ENCODE assay signal across 8 cellular contexts in the genomic region with DNA sequence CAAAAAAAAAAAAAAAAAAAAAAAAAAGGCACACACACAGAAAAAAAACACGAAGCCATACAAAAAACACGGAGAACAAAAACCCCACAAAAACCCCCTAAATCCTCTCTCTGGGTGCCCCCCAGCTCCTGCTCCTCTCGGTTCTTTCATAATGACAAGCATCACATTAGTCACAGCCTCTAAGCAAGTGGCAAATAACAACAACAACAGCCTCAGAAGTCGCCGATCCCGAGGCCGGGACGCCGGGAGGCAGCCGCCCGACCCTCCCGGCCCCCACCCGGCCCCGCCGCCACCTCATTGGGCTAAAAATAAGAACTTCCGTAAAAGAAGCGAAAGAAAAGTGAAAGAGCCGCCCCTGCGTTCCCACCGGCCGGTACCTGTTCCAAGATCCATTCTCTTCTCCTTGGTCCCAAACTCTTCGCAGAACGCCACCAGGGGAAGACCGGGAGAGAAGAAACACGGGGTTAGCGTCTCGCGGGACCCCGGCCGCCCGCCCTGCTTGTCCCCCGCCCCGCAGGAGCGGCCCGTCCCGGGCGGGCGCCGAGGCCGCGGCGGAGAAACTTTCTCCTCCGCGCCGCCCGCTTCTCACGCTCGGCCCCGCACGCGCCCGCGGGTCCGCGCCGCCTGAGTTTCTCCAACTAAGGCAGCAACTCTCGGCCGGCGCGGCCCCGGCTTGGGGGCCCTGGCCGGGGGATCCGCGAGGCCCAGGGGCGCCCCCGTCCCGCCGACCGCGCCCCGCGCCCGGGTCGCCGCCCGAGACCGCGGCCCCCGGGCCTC.
DNase-seq lines count a peak whose midpoint lies in the region; ATAC-seq and TF ChIP-seq lines count a peak whose summit lies in the region.

No MANE protein-coding gene starts in this region.

- H3K4me1 Mint-ChIP-seq in T-helper 1 cell treated with Interleukin-12 subunit alpha and Interleukin-12 subunit beta and Interleukin-4 antibody, amounts not matched to agents 30 μg/mL and 1 μg/mL, for 36 hours (ENCODE audit: low read depth) = peaks cover 12% of the 10 kb centered on the region

- peak in 2 of 3 experiments; percentile 64 for DNase-seq in NCI-H1417 (lab: John Stamatoyannopoulos, UW)
- DNase-seq in NCI-H1417 treated with DMSO at 0.1 percent for 48 hours (lab: John Stamatoyannopoulos, UW) = no peak
- peak in 3 of 4 donors; percentile 48 to 57 (median 55) for DNase-seq in body of pancreas
- DNase-seq in stimulated activated CD8-positive, alpha-beta memory T cell treated with anti-CD3 and anti-CD28 coated beads, Interleukin-7, amount 100 ng/mL, for 24 hours (ENCODE audit: low read depth) = peak; percentile 12

- H3K4me3 Mint-ChIP-seq in T-helper 1 cell treated with Interleukin-12 subunit alpha and Interleukin-12 subunit beta and Interleukin-4 antibody, amounts not matched to agents 30 μg/mL and 1 μg/mL, for 36 hours = peak overlapping the region; percentile 85

- TF ChIP-seq CTCF in body of pancreas (IDR thresholded peaks at IDR 0.05) (peak in 1 of 7 experiments; percentile 5), liver (IDR thresholded peaks at IDR 0.05; ENCODE audit: low read depth, low read length, missing input control) (no peak)

- no peaks in the 10 kb centered on the region for H3K9me3 Mint-ChIP-seq in T-helper 1 cell treated with Interleukin-12 subunit alpha and Interleukin-12 subunit beta and Interleukin-4 antibody, amounts not matched to agents 30 μg/mL and 1 μg/mL, for 36 hours

- peak in 2 of 3 donors; percentile 19 to 40 for TF ChIP-seq POLR2A in body of pancreas (IDR thresholded peaks at IDR 0.05)

- H3K4me3 ChIP-seq in body of pancreas = peak overlapping the region; percentile 55 to 78
- peak overlapping the region; percentile 68 to 87 (median 78) for H3K4me3 ChIP-seq in liver (ENCODE audit: low read depth in 1 of 3, low read length in 3 of 3)

- no peaks in the 10 kb centered on the region for H3K36me3 Mint-ChIP-seq in T-helper 1 cell treated with Interleukin-12 subunit alpha and Interleukin-12 subunit beta and Interleukin-4 antibody, amounts not matched to agents 30 μg/mL and 1 μg/mL, for 36 hours (ENCODE audit: low read depth)

- peaks cover 17% of the 10 kb centered on the region for H3K27me3 Mint-ChIP-seq in T-helper 1 cell treated with Interleukin-12 subunit alpha and Interleukin-12 subunit beta and Interleukin-4 antibody, amounts not matched to agents 30 μg/mL and 1 μg/mL, for 36 hours (ENCODE audit: low read depth)

- H3K9me3 ChIP-seq in body of pancreas (no peaks in the 10 kb centered on the region), liver (ENCODE audit: control insufficient read depth in 4 of 4, low read length in 3 of 4) (no peaks in the 10 kb centered on the region)

- peak; percentile 8 for ATAC-seq in HG03565 (IDR thresholded peaks at IDR 0.05; ENCODE audit: unreplicated experiment)
- ATAC-seq in body of pancreas = peak; percentile 17
- no peak for ATAC-seq in HG03108 (IDR thresholded peaks at IDR 0.05; ENCODE audit: unreplicated experiment)

- H3K9ac ChIP-seq in liver (ENCODE audit: low read depth in 1 of 2, low read length in 2 of 2) = peak overlapping the region; percentile 59 to 95

- 0% methylated on average over 23 to 71 of the region's 79 CpGs for WGBS in body of pancreas, 2 donors
- WGBS in liver = under 1% methylated on average over 79 of the region's 79 CpGs

- H3K4me1 ChIP-seq in body of pancreas (peaks cover 71% of the 10 kb centered on the region), liver (ENCODE audit: control insufficient read depth in 4 of 4, insufficient read depth in 4 of 4, low read length in 3 of 4) (peaks cover 0 to 17% (median 11%) of the 10 kb centered on the region in 4 donors)

- H3K36me3 ChIP-seq in body of pancreas (replicated peaks in 1 of 2; ENCODE audit: insufficient read depth in 1 of 2, low read depth in 2 of 2) (no peaks in the 10 kb centered on the region), liver (ENCODE audit: control insufficient read depth in 4 of 4, insufficient read depth in 3 of 4, low read depth in 1 of 4, low read length in 3 of 4) (no peaks in the 10 kb centered on the region)

- no peaks in the 10 kb centered on the region for H3K27me3 ChIP-seq in body of pancreas
- no peaks in the 10 kb centered on the region for H3K27me3 ChIP-seq in liver (ENCODE audit: control insufficient read depth in 4 of 4, insufficient read depth in 4 of 4, low read length in 3 of 4)

- peak overlapping the region; percentile 66 for H3K27ac Mint-ChIP-seq in T-helper 1 cell treated with Interleukin-12 subunit alpha and Interleukin-12 subunit beta and Interleukin-4 antibody, amounts not matched to agents 30 μg/mL and 1 μg/mL, for 36 hours

- peak overlapping the region; percentile 79 to 96 (median 90) for H3K27ac ChIP-seq in body of pancreas
- H3K27ac ChIP-seq in liver (ENCODE audit: low read depth in 1 of 2, low read length in 2 of 2) = peak overlapping the region; percentile 88

- no peak for TF ChIP-seq RAD21 in liver (IDR thresholded peaks at IDR 0.05)

- intact Hi-C loops in body of pancreas (cut with DNase I) = loop anchor here (10.0 kb wide), 1 partner anchor 91 kb away; no protein-coding TSS in a partner anchor

TF ChIP-seq in liver, 16 proteins besides CTCF, POLR2A, EP300 and RAD21:
- TF ChIP-seq, protein P1, sequence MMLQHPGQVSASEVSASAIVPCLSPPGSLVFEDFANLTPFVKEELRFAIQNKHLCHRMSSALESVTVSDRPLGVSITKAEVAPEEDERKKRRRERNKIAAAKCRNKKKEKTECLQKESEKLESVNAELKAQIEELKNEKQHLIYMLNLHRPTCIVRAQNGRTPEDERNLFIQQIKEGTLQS (IDR thresholded peaks at IDR 0.05) = no peak
- TF ChIP-seq FOXA2 (IDR thresholded peaks at IDR 0.05) (no peak), YY1 (IDR thresholded peaks at IDR 0.05) (no peak), RXRA (IDR thresholded peaks at IDR 0.05) (no peak), HNF4G (IDR thresholded peaks at IDR 0.05) (no peak)
- TF ChIP-seq, protein P2, sequence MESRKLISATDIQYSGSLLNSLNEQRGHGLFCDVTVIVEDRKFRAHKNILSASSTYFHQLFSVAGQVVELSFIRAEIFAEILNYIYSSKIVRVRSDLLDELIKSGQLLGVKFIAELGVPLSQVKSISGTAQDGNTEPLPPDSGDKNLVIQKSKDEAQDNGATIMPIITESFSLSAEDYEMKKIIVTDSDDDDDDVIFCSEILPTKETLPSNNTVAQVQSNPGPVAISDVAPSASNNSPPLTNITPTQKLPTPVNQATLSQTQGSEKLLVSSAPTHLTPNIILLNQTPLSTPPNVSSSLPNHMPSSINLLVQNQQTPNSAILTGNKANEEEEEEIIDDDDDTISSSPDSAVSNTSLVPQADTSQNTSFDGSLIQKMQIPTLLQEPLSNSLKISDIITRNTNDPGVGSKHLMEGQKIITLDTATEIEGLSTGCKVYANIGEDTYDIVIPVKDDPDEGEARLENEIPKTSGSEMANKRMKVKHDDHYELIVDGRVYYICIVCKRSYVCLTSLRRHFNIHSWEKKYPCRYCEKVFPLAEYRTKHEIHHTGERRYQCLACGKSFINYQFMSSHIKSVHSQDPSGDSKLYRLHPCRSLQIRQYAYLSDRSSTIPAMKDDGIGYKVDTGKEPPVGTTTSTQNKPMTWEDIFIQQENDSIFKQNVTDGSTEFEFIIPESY (IDR thresholded peaks at IDR 0.05) = no peak
